24 cellular contexts compared by ENCODE assay signal in genomic region chr3:178350763-178351162, GRCh38.
DNase-seq lines count a peak whose midpoint lies in the region; ATAC-seq and TF ChIP-seq lines count a peak whose summit lies in the region.
"Had no signal": no experiment of that assay in that cellular context is flagged by ENCODE, and none has a peak within 500 bp of the region (broad histone marks: within the 10 kb centered on the region; RNA-seq: fewer than 3 reads in every experiment).

No MANE protein-coding gene starts in this region.

- H3K9me3 Mint-ChIP-seq in activated T-helper 2 cell treated with anti-CD3 and anti-CD28 coated beads, Interferon-gamma antibody, Interleukin-2, Interleukin-4, amounts not matched to agents 10 μg/mL and 5 μg/mL and 100 μg/mL, durations not matched to agents 14 hours and 24 hours and 36 hours, result no peaks in the 10 kb centered on the region
- H3K9me3 Mint-ChIP-seq: activated CD4-positive, alpha-beta T cell treated with anti-CD3 and anti-CD28 coated beads, Interleukin-2, amount 10 ng/mL, durations not matched to agents 24 days and 14 days; activated T-helper 17 cell treated with anti-CD3 and anti-CD28 coated beads, Interleukin-2, amount 50 U/mL, for 72 hours; neural crest cell; T-helper 1 cell treated with Interleukin-12 subunit alpha and Interleukin-12 subunit beta and Interleukin-4 antibody, amounts not matched to agents 30 μg/mL and 1 μg/mL, for 36 hours had no signal

- intact Hi-C loops in activated T-helper 2 cell treated with anti-CD3 and anti-CD28 coated beads, Interferon-gamma antibody, Interleukin-2, Interleukin-4, amounts not matched to agents 10 μg/mL and 5 μg/mL and 100 μg/mL, durations not matched to agents 14 hours and 24 hours and 36 hours (cut with micrococcal nuclease), result no loop called here

- TF ChIP-seq CTCF in fibroblast of pulmonary artery (IDR thresholded peaks at IDR 0.05; ENCODE audit: low read length, missing control alignments), result no peak

- H3K27ac Mint-ChIP-seq in activated T-helper 2 cell treated with anti-CD3 and anti-CD28 coated beads, Interferon-gamma antibody, Interleukin-2, Interleukin-4, amounts not matched to agents 10 μg/mL and 5 μg/mL and 100 μg/mL, durations not matched to agents 14 hours and 24 hours and 36 hours, result no peak overlapping the region
- H3K27ac Mint-ChIP-seq: activated CD4-positive, alpha-beta T cell treated with anti-CD3 and anti-CD28 coated beads, Interleukin-2, amount 10 ng/mL, durations not matched to agents 24 days and 14 days; activated T-helper 17 cell treated with anti-CD3 and anti-CD28 coated beads, Interleukin-2, amount 50 U/mL, for 72 hours; CD8-positive, alpha-beta memory T cell; IgD-negative memory B cell; T-helper 1 cell treated with Interleukin-12 subunit alpha and Interleukin-12 subunit beta and Interleukin-4 antibody, amounts not matched to agents 30 μg/mL and 1 μg/mL, for 36 hours had no signal

- no peaks in the 10 kb centered on the region for H3K36me3 Mint-ChIP-seq in activated T-helper 2 cell treated with anti-CD3 and anti-CD28 coated beads, Interferon-gamma antibody, Interleukin-2, Interleukin-4, amounts not matched to agents 10 μg/mL and 5 μg/mL and 100 μg/mL, durations not matched to agents 14 hours and 24 hours and 36 hours (ENCODE audit: low read depth)
- H3K36me3 Mint-ChIP-seq: CD8-positive, alpha-beta memory T cell; IgD-negative memory B cell had no signal

- H3K4me3 ChIP-seq in fibroblast of pulmonary artery (replicated peaks; ENCODE audit: low read depth, low read length) (no peak overlapping the region), skeletal muscle cell (ENCODE audit: low read depth, low read length) (no peak overlapping the region)
- H3K4me3 ChIP-seq: left lung, upper lobe of left lung had no signal

- DNase-seq in GM04503 (ENCODE audit: low read depth) (peak; percentile 19), fibroblast of pulmonary artery (ENCODE audit: low read depth) (peak; percentile 52), skeletal muscle cell (ENCODE audit: low read depth) (peak; percentile 31)
- DNase-seq in activated T-helper 2 cell treated with anti-CD3 and anti-CD28 coated beads, Interferon-gamma antibody, Interleukin-2, Interleukin-4, amounts not matched to agents 10 μg/mL and 5 μg/mL and 100 μg/mL, durations not matched to agents 14 hours and 24 hours and 36 hours (ENCODE audit: low spot score), result no peak
- DNase-seq: activated CD4-positive, alpha-beta T cell treated with anti-CD3 and anti-CD28 coated beads, Interleukin-2, amount 10 ng/mL, durations not matched to agents 24 days and 14 days; AML-193; CD8-positive, alpha-beta memory T cell; DMS79; left lung; midbrain; NCI-H1694 treated with DMSO at 0.1 percent for 48 hours; NCI-H2227 treated with DMSO at 0.1 percent for 48 hours; NCI-H748 treated with DMSO at 0.1 percent for 48 hours; Right ventricle myocardium superior; stimulated activated CD8-positive, alpha-beta memory T cell treated with anti-CD3 and anti-CD28 coated beads, Interleukin-4, amount 100 ng/mL, for 48 hours; upper lobe of left lung had no signal

- H3K4me1 Mint-ChIP-seq in activated T-helper 2 cell treated with anti-CD3 and anti-CD28 coated beads, Interferon-gamma antibody, Interleukin-2, Interleukin-4, amounts not matched to agents 10 μg/mL and 5 μg/mL and 100 μg/mL, durations not matched to agents 14 hours and 24 hours and 36 hours (ENCODE audit: low read depth), result no peaks in the 10 kb centered on the region
- H3K4me1 Mint-ChIP-seq: activated CD4-positive, alpha-beta T cell treated with anti-CD3 and anti-CD28 coated beads, Interleukin-2, amount 10 ng/mL, durations not matched to agents 24 days and 14 days; activated T-helper 17 cell treated with anti-CD3 and anti-CD28 coated beads, Interleukin-2, amount 50 U/mL, for 72 hours; IgD-negative memory B cell had no signal

- no peak overlapping the region for H3K4me3 Mint-ChIP-seq in activated T-helper 2 cell treated with anti-CD3 and anti-CD28 coated beads, Interferon-gamma antibody, Interleukin-2, Interleukin-4, amounts not matched to agents 10 μg/mL and 5 μg/mL and 100 μg/mL, durations not matched to agents 14 hours and 24 hours and 36 hours (ENCODE audit: low read depth)
- H3K4me3 Mint-ChIP-seq: activated CD4-positive, alpha-beta T cell treated with anti-CD3 and anti-CD28 coated beads, Interleukin-2, amount 10 ng/mL, durations not matched to agents 24 days and 14 days; activated T-helper 17 cell treated with anti-CD3 and anti-CD28 coated beads, Interleukin-2, amount 50 U/mL, for 72 hours; CD8-positive, alpha-beta memory T cell; IgD-negative memory B cell; neural crest cell; T-helper 1 cell treated with Interleukin-12 subunit alpha and Interleukin-12 subunit beta and Interleukin-4 antibody, amounts not matched to agents 30 μg/mL and 1 μg/mL, for 36 hours had no signal

- no peak for ATAC-seq in SK-N-SH treated with all-trans-retinoic acid at 6 μM for 48 hours
- ATAC-seq in GM21515 (IDR thresholded peaks at IDR 0.05; ENCODE audit: unreplicated experiment), result no peak
- ATAC-seq in GM18867 (IDR thresholded peaks at IDR 0.05; ENCODE audit: unreplicated experiment), result no peak
- no peak for ATAC-seq in GM21737 (IDR thresholded peaks at IDR 0.05; ENCODE audit: unreplicated experiment)
- ATAC-seq: activated T-helper 17 cell treated with anti-CD3 and anti-CD28 coated beads, Interleukin-2, amount 50 U/mL, for 72 hours; left lung had no signal

- no peaks in the 10 kb centered on the region for H3K27me3 Mint-ChIP-seq in activated T-helper 2 cell treated with anti-CD3 and anti-CD28 coated beads, Interferon-gamma antibody, Interleukin-2, Interleukin-4, amounts not matched to agents 10 μg/mL and 5 μg/mL and 100 μg/mL, durations not matched to agents 14 hours and 24 hours and 36 hours (ENCODE audit: low read depth)
- H3K27me3 Mint-ChIP-seq: activated CD4-positive, alpha-beta T cell treated with anti-CD3 and anti-CD28 coated beads, Interleukin-2, amount 10 ng/mL, durations not matched to agents 24 days and 14 days; IgD-negative memory B cell had no signal

TF ChIP-seq in SK-N-SH treated with all-trans-retinoic acid at 6 μM for 48 hours, 23 proteins besides CTCF, POLR2A, EP300 and RAD21:
- TF ChIP-seq ISL1 (CRISPR knock-in tag; IDR thresholded peaks at IDR 0.05), result peak; percentile 48; the same call in 1 of the 2 replicates
- TF ChIP-seq PPARA (CRISPR knock-in tag; IDR thresholded peaks at IDR 0.05; ENCODE audit: borderline replicate concordance), result no peak
